1 cellular context compared by ENCODE assay signal in the genomic region with DNA sequence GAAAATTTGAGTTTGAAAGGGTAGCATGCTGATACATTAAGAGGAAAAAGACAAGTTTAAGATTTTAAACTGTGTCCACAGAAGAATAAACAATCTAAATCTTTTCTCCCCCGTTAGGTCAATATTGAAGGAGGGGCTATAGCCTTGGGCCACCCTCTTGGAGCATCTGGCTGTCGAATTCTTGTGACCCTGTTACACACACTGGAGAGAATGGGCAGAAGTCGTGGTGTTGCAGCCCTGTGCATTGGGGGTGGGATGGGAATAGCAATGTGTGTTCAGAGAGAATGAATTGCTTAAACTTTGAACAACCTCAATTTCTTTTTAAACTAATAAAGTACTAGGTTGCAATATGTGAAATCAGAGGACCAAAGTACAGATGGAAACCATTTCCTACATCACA.
A peak's percentile ranks its signal among the peaks of the same experiment; 100 is the strongest.
TF ChIP-seq lines count a peak whose summit lies in the region.

No MANE protein-coding gene starts in this region.

TF ChIP-seq in HepG2, 621 proteins besides CTCF, POLR2A, EP300 and RAD21:
- TF ChIP-seq ZKSCAN5 (CRISPR knock-in tag; IDR thresholded peaks at IDR 0.05) (no peak), SOX5 (CRISPR knock-in tag; IDR thresholded peaks at IDR 0.05; ENCODE audit: borderline replicate concordance) (no peak), POLR2AphosphoS5 (IDR thresholded peaks at IDR 0.05; ENCODE audit: low read depth, low read length) (peak; percentile 56), ATRX (CRISPR knock-in tag; IDR thresholded peaks at IDR 0.05; ENCODE audit: borderline replicate concordance) (no peak), CCDC6 (CRISPR knock-in tag; IDR thresholded peaks at IDR 0.05) (no peak), HMG20A (CRISPR knock-in tag; IDR thresholded peaks at IDR 0.05; ENCODE audit: borderline replicate concordance) (no peak), ZNF343 (CRISPR knock-in tag; IDR thresholded peaks at IDR 0.05) (no peak), ZNF256 (CRISPR knock-in tag; conservative IDR thresholded peaks at IDR 0.05) (no peak), TBL1XR1 (IDR thresholded peaks at IDR 0.05; ENCODE audit: borderline replicate concordance, low read length, partially characterized antibody) (no peak), POLR2G (IDR thresholded peaks at IDR 0.05; ENCODE audit: low read depth, low read length) (peak; percentile 67; the same call in 1 of the 2 replicates), ESRRA (CRISPR knock-in tag; IDR thresholded peaks at IDR 0.05; ENCODE audit: low read depth) (no peak), MEF2D (CRISPR knock-in tag; IDR thresholded peaks at IDR 0.05) (no peak), RBM22 (optimal IDR thresholded peaks at IDR 0.05; ENCODE audit: low read length) (peak; percentile 98), RBFOX2 (IDR thresholded peaks at IDR 0.05; ENCODE audit: low read depth, low read length) (peak; percentile 68; the same call in 1 of the 2 replicates), ATF7-NPFF (CRISPR knock-in tag; IDR thresholded peaks at IDR 0.05; ENCODE audit: low read depth) (no peak), ZNF350 (CRISPR knock-in tag; IDR thresholded peaks at IDR 0.05; ENCODE audit: borderline replicate concordance, low read depth) (no peak), FLYWCH1 (CRISPR knock-in tag; IDR thresholded peaks at IDR 0.05) (no peak), ZNF329 (CRISPR knock-in tag; IDR thresholded peaks at IDR 0.05; ENCODE audit: low read depth) (no peak), MTF2 (CRISPR knock-in tag; IDR thresholded peaks at IDR 0.05; ENCODE audit: borderline replicate concordance) (no peak), ZNF777 (CRISPR knock-in tag; IDR thresholded peaks at IDR 0.05) (no peak), ZNF382 (CRISPR knock-in tag; IDR thresholded peaks at IDR 0.05; ENCODE audit: borderline replicate concordance) (no peak), EHMT2 (IDR thresholded peaks at IDR 0.05; ENCODE audit: borderline replicate concordance, low read depth, low read length) (no peak), RFXAP (CRISPR knock-in tag; IDR thresholded peaks at IDR 0.05; ENCODE audit: borderline replicate concordance) (no peak), EEA1 (CRISPR knock-in tag; IDR thresholded peaks at IDR 0.05; ENCODE audit: borderline replicate concordance) (no peak), ZNF709 (CRISPR knock-in tag; IDR thresholded peaks at IDR 0.05) (no peak), SIN3A (IDR thresholded peaks at IDR 0.05; ENCODE audit: borderline replicate concordance, low read depth, low read length) (0 out of 2 replicates have a peak, but pooled peaks have one; percentile 48), TMF1 (CRISPR knock-in tag; IDR thresholded peaks at IDR 0.05; ENCODE audit: low read depth) (no peak), SIX1 (CRISPR knock-in tag; IDR thresholded peaks at IDR 0.05; ENCODE audit: borderline replicate concordance) (no peak), NFYC (CRISPR knock-in tag; IDR thresholded peaks at IDR 0.05) (no peak), HES4 (CRISPR knock-in tag; IDR thresholded peaks at IDR 0.05; ENCODE audit: borderline replicate concordance) (no peak), HNF4A (CRISPR knock-in tag; IDR thresholded peaks at IDR 0.05) (0 out of 2 replicates have a peak, but pooled peaks have one; percentile 14), ZFYVE20 (CRISPR knock-in tag; IDR thresholded peaks at IDR 0.05; ENCODE audit: borderline replicate concordance, low read depth) (no peak), AGO2 (optimal IDR thresholded peaks at IDR 0.05; ENCODE audit: low read depth, low read length) (peak; percentile 32), MXI1 (IDR thresholded peaks at IDR 0.05; ENCODE audit: borderline replicate concordance, low read depth, low read length) (no peak), PHF21A (CRISPR knock-in tag; IDR thresholded peaks at IDR 0.05) (no peak), DNMT3B (CRISPR knock-in tag; conservative IDR thresholded peaks at IDR 0.05) (no peak), PHB2 (IDR thresholded peaks at IDR 0.05; ENCODE audit: partially characterized antibody) (no peak)
- TF ChIP-seq, protein P1, sequence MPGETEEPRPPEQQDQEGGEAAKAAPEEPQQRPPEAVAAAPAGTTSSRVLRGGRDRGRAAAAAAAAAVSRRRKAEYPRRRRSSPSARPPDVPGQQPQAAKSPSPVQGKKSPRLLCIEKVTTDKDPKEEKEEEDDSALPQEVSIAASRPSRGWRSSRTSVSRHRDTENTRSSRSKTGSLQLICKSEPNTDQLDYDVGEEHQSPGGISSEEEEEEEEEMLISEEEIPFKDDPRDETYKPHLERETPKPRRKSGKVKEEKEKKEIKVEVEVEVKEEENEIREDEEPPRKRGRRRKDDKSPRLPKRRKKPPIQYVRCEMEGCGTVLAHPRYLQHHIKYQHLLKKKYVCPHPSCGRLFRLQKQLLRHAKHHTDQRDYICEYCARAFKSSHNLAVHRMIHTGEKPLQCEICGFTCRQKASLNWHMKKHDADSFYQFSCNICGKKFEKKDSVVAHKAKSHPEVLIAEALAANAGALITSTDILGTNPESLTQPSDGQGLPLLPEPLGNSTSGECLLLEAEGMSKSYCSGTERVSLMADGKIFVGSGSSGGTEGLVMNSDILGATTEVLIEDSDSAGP (CRISPR knock-in tag; IDR thresholded peaks at IDR 0.05; ENCODE audit: borderline replicate concordance), result no peak
- TF ChIP-seq, protein P2, sequence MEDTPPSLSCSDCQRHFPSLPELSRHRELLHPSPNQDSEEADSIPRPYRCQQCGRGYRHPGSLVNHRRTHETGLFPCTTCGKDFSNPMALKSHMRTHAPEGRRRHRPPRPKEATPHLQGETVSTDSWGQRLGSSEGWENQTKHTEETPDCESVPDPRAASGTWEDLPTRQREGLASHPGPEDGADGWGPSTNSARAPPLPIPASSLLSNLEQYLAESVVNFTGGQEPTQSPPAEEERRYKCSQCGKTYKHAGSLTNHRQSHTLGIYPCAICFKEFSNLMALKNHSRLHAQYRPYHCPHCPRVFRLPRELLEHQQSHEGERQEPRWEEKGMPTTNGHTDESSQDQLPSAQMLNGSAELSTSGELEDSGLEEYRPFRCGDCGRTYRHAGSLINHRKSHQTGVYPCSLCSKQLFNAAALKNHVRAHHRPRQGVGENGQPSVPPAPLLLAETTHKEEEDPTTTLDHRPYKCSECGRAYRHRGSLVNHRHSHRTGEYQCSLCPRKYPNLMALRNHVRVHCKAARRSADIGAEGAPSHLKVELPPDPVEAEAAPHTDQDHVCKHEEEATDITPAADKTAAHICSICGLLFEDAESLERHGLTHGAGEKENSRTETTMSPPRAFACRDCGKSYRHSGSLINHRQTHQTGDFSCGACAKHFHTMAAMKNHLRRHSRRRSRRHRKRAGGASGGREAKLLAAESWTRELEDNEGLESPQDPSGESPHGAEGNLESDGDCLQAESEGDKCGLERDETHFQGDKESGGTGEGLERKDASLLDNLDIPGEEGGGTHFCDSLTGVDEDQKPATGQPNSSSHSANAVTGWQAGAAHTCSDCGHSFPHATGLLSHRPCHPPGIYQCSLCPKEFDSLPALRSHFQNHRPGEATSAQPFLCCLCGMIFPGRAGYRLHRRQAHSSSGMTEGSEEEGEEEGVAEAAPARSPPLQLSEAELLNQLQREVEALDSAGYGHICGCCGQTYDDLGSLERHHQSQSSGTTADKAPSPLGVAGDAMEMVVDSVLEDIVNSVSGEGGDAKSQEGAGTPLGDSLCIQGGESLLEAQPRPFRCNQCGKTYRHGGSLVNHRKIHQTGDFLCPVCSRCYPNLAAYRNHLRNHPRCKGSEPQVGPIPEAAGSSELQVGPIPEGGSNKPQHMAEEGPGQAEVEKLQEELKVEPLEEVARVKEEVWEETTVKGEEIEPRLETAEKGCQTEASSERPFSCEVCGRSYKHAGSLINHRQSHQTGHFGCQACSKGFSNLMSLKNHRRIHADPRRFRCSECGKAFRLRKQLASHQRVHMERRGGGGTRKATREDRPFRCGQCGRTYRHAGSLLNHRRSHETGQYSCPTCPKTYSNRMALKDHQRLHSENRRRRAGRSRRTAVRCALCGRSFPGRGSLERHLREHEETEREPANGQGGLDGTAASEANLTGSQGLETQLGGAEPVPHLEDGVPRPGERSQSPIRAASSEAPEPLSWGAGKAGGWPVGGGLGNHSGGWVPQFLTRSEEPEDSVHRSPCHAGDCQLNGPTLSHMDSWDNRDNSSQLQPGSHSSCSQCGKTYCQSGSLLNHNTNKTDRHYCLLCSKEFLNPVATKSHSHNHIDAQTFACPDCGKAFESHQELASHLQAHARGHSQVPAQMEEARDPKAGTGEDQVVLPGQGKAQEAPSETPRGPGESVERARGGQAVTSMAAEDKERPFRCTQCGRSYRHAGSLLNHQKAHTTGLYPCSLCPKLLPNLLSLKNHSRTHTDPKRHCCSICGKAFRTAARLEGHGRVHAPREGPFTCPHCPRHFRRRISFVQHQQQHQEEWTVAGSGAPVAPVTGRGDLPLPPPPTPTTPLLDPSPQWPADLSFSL (CRISPR knock-in tag; IDR thresholded peaks at IDR 0.05), result no peak
- TF ChIP-seq, protein P3, sequence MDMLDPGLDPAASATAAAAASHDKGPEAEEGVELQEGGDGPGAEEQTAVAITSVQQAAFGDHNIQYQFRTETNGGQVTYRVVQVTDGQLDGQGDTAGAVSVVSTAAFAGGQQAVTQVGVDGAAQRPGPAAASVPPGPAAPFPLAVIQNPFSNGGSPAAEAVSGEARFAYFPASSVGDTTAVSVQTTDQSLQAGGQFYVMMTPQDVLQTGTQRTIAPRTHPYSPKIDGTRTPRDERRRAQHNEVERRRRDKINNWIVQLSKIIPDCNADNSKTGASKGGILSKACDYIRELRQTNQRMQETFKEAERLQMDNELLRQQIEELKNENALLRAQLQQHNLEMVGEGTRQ (IDR thresholded peaks at IDR 0.05; ENCODE audit: low read depth, low read length), result no peak
- TF ChIP-seq, protein P3 (CRISPR knock-in tag; IDR thresholded peaks at IDR 0.05; ENCODE audit: borderline replicate concordance), result no peak
- TF ChIP-seq, protein P4, sequence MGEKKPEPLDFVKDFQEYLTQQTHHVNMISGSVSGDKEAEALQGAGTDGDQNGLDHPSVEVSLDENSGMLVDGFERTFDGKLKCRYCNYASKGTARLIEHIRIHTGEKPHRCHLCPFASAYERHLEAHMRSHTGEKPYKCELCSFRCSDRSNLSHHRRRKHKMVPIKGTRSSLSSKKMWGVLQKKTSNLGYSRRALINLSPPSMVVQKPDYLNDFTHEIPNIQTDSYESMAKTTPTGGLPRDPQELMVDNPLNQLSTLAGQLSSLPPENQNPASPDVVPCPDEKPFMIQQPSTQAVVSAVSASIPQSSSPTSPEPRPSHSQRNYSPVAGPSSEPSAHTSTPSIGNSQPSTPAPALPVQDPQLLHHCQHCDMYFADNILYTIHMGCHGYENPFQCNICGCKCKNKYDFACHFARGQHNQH (CRISPR knock-in tag; IDR thresholded peaks at IDR 0.05), result no peak
- TF ChIP-seq, protein P5, sequence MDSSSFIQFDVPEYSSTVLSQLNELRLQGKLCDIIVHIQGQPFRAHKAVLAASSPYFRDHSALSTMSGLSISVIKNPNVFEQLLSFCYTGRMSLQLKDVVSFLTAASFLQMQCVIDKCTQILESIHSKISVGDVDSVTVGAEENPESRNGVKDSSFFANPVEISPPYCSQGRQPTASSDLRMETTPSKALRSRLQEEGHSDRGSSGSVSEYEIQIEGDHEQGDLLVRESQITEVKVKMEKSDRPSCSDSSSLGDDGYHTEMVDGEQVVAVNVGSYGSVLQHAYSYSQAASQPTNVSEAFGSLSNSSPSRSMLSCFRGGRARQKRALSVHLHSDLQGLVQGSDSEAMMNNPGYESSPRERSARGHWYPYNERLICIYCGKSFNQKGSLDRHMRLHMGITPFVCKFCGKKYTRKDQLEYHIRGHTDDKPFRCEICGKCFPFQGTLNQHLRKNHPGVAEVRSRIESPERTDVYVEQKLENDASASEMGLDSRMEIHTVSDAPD (CRISPR knock-in tag; IDR thresholded peaks at IDR 0.05), result no peak
- TF ChIP-seq, protein P6, sequence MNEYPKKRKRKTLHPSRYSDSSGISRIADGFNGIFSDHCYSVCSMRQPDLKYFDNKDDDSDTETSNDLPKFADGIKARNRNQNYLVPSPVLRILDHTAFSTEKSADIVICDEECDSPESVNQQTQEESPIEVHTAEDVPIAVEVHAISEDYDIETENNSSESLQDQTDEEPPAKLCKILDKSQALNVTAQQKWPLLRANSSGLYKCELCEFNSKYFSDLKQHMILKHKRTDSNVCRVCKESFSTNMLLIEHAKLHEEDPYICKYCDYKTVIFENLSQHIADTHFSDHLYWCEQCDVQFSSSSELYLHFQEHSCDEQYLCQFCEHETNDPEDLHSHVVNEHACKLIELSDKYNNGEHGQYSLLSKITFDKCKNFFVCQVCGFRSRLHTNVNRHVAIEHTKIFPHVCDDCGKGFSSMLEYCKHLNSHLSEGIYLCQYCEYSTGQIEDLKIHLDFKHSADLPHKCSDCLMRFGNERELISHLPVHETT (CRISPR knock-in tag; conservative IDR thresholded peaks at IDR 0.05), result no peak
TF ChIP-seq in HepG2: peak in this region for 7.
